ENCODE assay signal across 16 cellular contexts in genomic region chr11:27467181-27467913, GRCh38. TPM values are rescaled to one million over a fixed set of nuclear protein-coding genes. Genes with fewer than 3 reads are reported as not detected.
DNase-seq lines count a peak whose midpoint lies in the region; ATAC-seq, FAIRE-seq and TF ChIP-seq lines count a peak whose summit lies in the region.
"Had no signal": no experiment of that assay in that cellular context is flagged by ENCODE, and none has a peak within 500 bp of the region (broad histone marks: within the 10 kb centered on the region; RNA-seq: fewer than 3 reads in every experiment).

No MANE protein-coding gene starts in this region.

- FAIRE-seq in HepG2 (lab: Jason Lieb, UNC), result peak; percentile 61

- no peak for TF ChIP-seq CTCF in HepG2 (CRISPR knock-in tag; IDR thresholded peaks at IDR 0.05)
- no peak for TF ChIP-seq CTCF in sigmoid colon (IDR thresholded peaks at IDR 0.05)
- no peak for TF ChIP-seq CTCF in chondrocyte (IDR thresholded peaks at IDR 0.05)

- TF ChIP-seq POLR2A in HepG2 (IDR thresholded peaks at IDR 0.05; ENCODE audit: insufficient read depth in 1 of 2, low read depth in 2 of 2, low read length in 2 of 2) (0 out of 4 replicates have a peak, but pooled peaks of 1 of the 2 experiments have one; percentile 18), sigmoid colon (IDR thresholded peaks at IDR 0.05) (no peak)

- in situ Hi-C loops in HepG2 (cut with HindIII; ENCODE audit: extremely low pct_ligation_motif_present, low pct_unique_long_range_greater_than_20kb), result loop anchor here (5.0 kb wide), 1 partner anchor 70 kb away; no protein-coding TSS in a partner anchor

- H3K36me3 ChIP-seq in HepG2 (replicated peaks in 1 of 2; ENCODE audit: control insufficient read depth in 1 of 2, insufficient read depth in 2 of 2, low read length in 2 of 2) (peaks cover 0 to 1% of the 10 kb centered on the region in 2 experiments; a peak in 1 of 5 replicates), sigmoid colon (no peaks in the 10 kb centered on the region)
- H3K36me3 ChIP-seq: heart left ventricle had no signal

- H3K4me1 ChIP-seq in HepG2 (ENCODE audit: insufficient read depth, low read length) (peaks cover 66% of the 10 kb centered on the region), sigmoid colon (peaks cover 0 to 76% (median 68%) of the 10 kb centered on the region in 4 donors)

- H3K9me3 ChIP-seq in HepG2 (ENCODE audit: low read length), result no peaks in the 10 kb centered on the region
- H3K9me3 ChIP-seq in sigmoid colon, result no peaks in the 10 kb centered on the region
- H3K9me3 ChIP-seq: heart left ventricle had no signal

- BruUV-seq in HepG2 (replicated peaks; lab: Mats Ljungman, UMichigan), result no TSS peak

- peaks cover 97% of the 10 kb centered on the region for H3K79me2 ChIP-seq in HepG2 (ENCODE audit: insufficient read depth, low read length)

- no peaks in the 10 kb centered on the region for H3K36me3 Mint-ChIP-seq in activated T-cell treated with anti-CD3 and anti-CD28 coated beads, Interleukin-2, amount 50 U/mL, for 4 hours (ENCODE audit: insufficient read depth)
- no peaks in the 10 kb centered on the region for H3K36me3 Mint-ChIP-seq in chondrocyte (ENCODE audit: low read depth)
- H3K36me3 Mint-ChIP-seq: IgD-negative memory B cell had no signal

- intact Hi-C loops in HepG2 (cut with micrococcal nuclease; ENCODE audit: unreplicated experiment) (loop anchor here (2.0 kb wide), 1 partner anchor 73 kb away; no protein-coding TSS in a partner anchor), sigmoid colon (cut with DNase I) (no loop called here)

- no peak overlapping the region for H2AFZ ChIP-seq in HepG2 (ENCODE audit: low read length)

- peaks cover 8% of the 10 kb centered on the region for H4K20me1 ChIP-seq in HepG2 (ENCODE audit: insufficient read depth, low read length)

- H3K4me1 Mint-ChIP-seq in activated T-cell treated with anti-CD3 and anti-CD28 coated beads, Interleukin-2, amount 50 U/mL, for 4 hours (ENCODE audit: low read depth), result peaks cover 7% of the 10 kb centered on the region
- H3K4me1 Mint-ChIP-seq in chondrocyte (ENCODE audit: low read depth), result peaks cover 78% of the 10 kb centered on the region

- WGBS in HepG2 (ENCODE audit: low lambda C conversion rate), result 42% methylated on average over 13 of the region's 13 CpGs
- 53 to 85% methylated on average over 13 of the region's 13 CpGs for WGBS in sigmoid colon, 2 donors

- peaks cover 14% of the 10 kb centered on the region for H3K27me3 Mint-ChIP-seq in activated T-cell treated with anti-CD3 and anti-CD28 coated beads, Interleukin-2, amount 50 U/mL, for 4 hours (ENCODE audit: low read depth)
- no peaks in the 10 kb centered on the region for H3K27me3 Mint-ChIP-seq in chondrocyte (ENCODE audit: low read depth)

- no peak overlapping the region for H3K27ac Mint-ChIP-seq in chondrocyte (ENCODE audit: unreplicated experiment)
- H3K27ac Mint-ChIP-seq: activated CD8-positive, alpha-beta T cell treated with anti-CD3 and anti-CD28 coated beads, Interleukin-2, amount 10 ng/mL, durations not matched to agents 7 days and 5 days; IgD-negative memory B cell; stimulated activated naive CD8-positive, alpha-beta T cell treated with anti-CD3 and anti-CD28 coated beads, Interleukin-15, amount 100 ng/mL, for 72 hours had no signal

- TF ChIP-seq RAD21 in HepG2 (CRISPR knock-in tag; IDR thresholded peaks at IDR 0.05), result no peak

- peak overlapping the region; percentile 28 for H3K27ac ChIP-seq in caudate nucleus (ENCODE audit: low read depth, low read length)
- H3K27ac ChIP-seq in HepG2 (ENCODE audit: extremely low read length, insufficient read depth, low read length), result peak overlapping the region; percentile 90
- peak overlapping the region; percentile 1 to 96 (median 66) for H3K27ac ChIP-seq in sigmoid colon
- H3K27ac ChIP-seq: coronary artery had no signal

- H3K4me2 ChIP-seq in HepG2 (ENCODE audit: low read depth, low read length), result peak overlapping the region; percentile 85

- H3K4me3 ChIP-seq in HepG2 (replicated peaks in 1 of 3; ENCODE audit: insufficient read depth in 1 of 3, low read depth in 2 of 3, low read length in 3 of 3) (peak overlapping the region; percentile 64 to 92 (median 85); a peak in 5 of 6 replicates), sigmoid colon (no peak overlapping the region)
- H3K4me3 ChIP-seq: coronary artery had no signal

- peak overlapping the region; percentile 90 for H3K9ac ChIP-seq in HepG2 (ENCODE audit: insufficient read depth, low read depth, low read length)

- no peak overlapping the region for H3K4me3 Mint-ChIP-seq in activated T-cell treated with anti-CD3 and anti-CD28 coated beads, Interleukin-2, amount 50 U/mL, for 4 hours
- no peak overlapping the region for H3K4me3 Mint-ChIP-seq in chondrocyte (ENCODE audit: unreplicated experiment)
- H3K4me3 Mint-ChIP-seq: activated CD8-positive, alpha-beta T cell treated with anti-CD3 and anti-CD28 coated beads, Interleukin-2, amount 10 ng/mL, durations not matched to agents 7 days and 5 days; IgD-negative memory B cell; stimulated activated naive CD8-positive, alpha-beta T cell treated with anti-CD3 and anti-CD28 coated beads, Interleukin-15, amount 100 ng/mL, for 72 hours had no signal

- peak; percentile 41; the same call in 2 of the 3 replicates for ATAC-seq in HepG2
- no peak for ATAC-seq in activated T-cell treated with anti-CD3 and anti-CD28 coated beads, Interleukin-2, amount 50 U/mL, for 4 hours
- ATAC-seq: activated CD8-positive, alpha-beta T cell treated with anti-CD3 and anti-CD28 coated beads, Interleukin-2, amount 10 ng/mL, durations not matched to agents 7 days and 5 days; heart left ventricle; stimulated activated naive CD8-positive, alpha-beta T cell treated with anti-CD3 and anti-CD28 coated beads, Interleukin-15, amount 100 ng/mL, for 72 hours had no signal

- H3K27me3 ChIP-seq in HepG2 (ENCODE audit: control insufficient read depth in 1 of 2, insufficient read depth in 2 of 2, low read length in 2 of 2) (no peaks in the 10 kb centered on the region; a peak in 1 of 5 replicates), sigmoid colon (no peaks in the 10 kb centered on the region)
- H3K27me3 ChIP-seq: heart left ventricle had no signal

- TF ChIP-seq EP300 in HepG2 (IDR thresholded peaks at IDR 0.05; ENCODE audit: low read depth in 2 of 2, low read length in 2 of 2) (peak in 1 of 2 experiments; percentile 58; a peak in 2 of 4 replicates), HepG2 (CRISPR knock-in tag; IDR thresholded peaks at IDR 0.05; ENCODE audit: borderline replicate concordance) (no peak), sigmoid colon (IDR thresholded peaks at IDR 0.05) (no peak)

- H3K9me3 Mint-ChIP-seq in activated T-cell treated with anti-CD3 and anti-CD28 coated beads, Interleukin-2, amount 50 U/mL, for 4 hours, result no peaks in the 10 kb centered on the region
- H3K9me3 Mint-ChIP-seq in chondrocyte (ENCODE audit: low read depth), result no peaks in the 10 kb centered on the region
- H3K9me3 Mint-ChIP-seq: IgD-negative memory B cell; stimulated activated naive CD8-positive, alpha-beta T cell treated with anti-CD3 and anti-CD28 coated beads, Interleukin-15, amount 100 ng/mL, for 72 hours had no signal

- DNase-seq in HT-29 (ENCODE audit: low spot score), result peak; percentile 35
- DNase-seq in caudate nucleus (lab: John Stamatoyannopoulos, UW), result no peak
- peak; percentile 86 for DNase-seq in HepG2 (ENCODE audit: low spot score)
- no peak for DNase-seq in sigmoid colon
- no peak for DNase-seq in activated T-cell treated with anti-CD3 and anti-CD28 coated beads, Interleukin-2, amount 50 U/mL, for 4 hours
- no peak for DNase-seq in NCI-H524 (lab: John Stamatoyannopoulos, UW)
- DNase-seq in chondrocyte (ENCODE audit: low spot score), result no peak
- no peak for DNase-seq in amygdala (lab: John Stamatoyannopoulos, UW)
- DNase-seq: activated CD8-positive, alpha-beta T cell treated with anti-CD3 and anti-CD28 coated beads, Interleukin-2, amount 10 ng/mL, durations not matched to agents 7 days and 5 days; heart left ventricle; left cardiac atrium; NCI-H2081 treated with DMSO at 0.1 percent for 48 hours; NCI-H526; stimulated activated naive CD8-positive, alpha-beta T cell treated with anti-CD3 and anti-CD28 coated beads, Interleukin-15, amount 100 ng/mL, for 72 hours had no signal

- POLR2A ChIA-PET in HepG2 (lab: Yijun Ruan, JAX), result interaction anchor here (1.1 to 1.2 kb wide), 2 partner anchors 44 to 92 kb away, joined by 3 to 4 read pairs; no protein-coding TSS in a partner anchor

- CTCF ChIA-PET in HepG2 (lab: Yijun Ruan, JAX; ENCODE audit: low intra/inter-chr PET ratio, low total read pairs), result no interaction called here

RNA-seq across cellular contexts. Expression of gene LGR4, which starts 5.2 kb away (rescaled TPM):
- 41.7 and 41.9 TPM in 2 replicates for total RNA-seq in HT-29 (2014; rRNA removed; shearing (Covaris generic))
- 51.4 and 68.7 TPM in 2 replicates for total RNA-seq in HepG2 (2016; rRNA removed; fragmentation: Illumina TruSeq; extraction: Trizol)
- total RNA-seq in HepG2 (2016; cell fraction: cytosol; rRNA removed; fragmentation: Illumina TruSeq; extraction: Trizol; ENCODE audit: low read depth), result 8.1 and 10.5 TPM in 2 replicates
- 51.6 and 65.3 TPM in 2 replicates for total RNA-seq in HepG2 (2016; cell fraction: insoluble cytoplasmic fraction; rRNA removed; fragmentation: Illumina TruSeq; extraction: Trizol)
- 23.6 and 26.4 TPM in 2 replicates for total RNA-seq in HepG2 (2016; cell fraction: membrane; rRNA removed; fragmentation: Illumina TruSeq; extraction: Trizol)
- 111 and 112 TPM in 2 replicates for total RNA-seq in HepG2 (2016; cell fraction: nucleus; rRNA removed; fragmentation: Illumina TruSeq; extraction: Trizol)
- polyA plus RNA-seq in HepG2 (2011; rRNA removed), result 42.1 and 43.8 TPM in 2 replicates
- polyA plus RNA-seq in HepG2 (2011; cell fraction: cytosol; rRNA removed), result 21.7 and 35.6 TPM in 2 replicates
- 35.4 and 41.4 TPM in 2 replicates for polyA plus RNA-seq in HepG2 (2011; cell fraction: nucleus; rRNA removed)
- 45.1 and 63.2 TPM in 2 replicates for polyA plus RNA-seq in HepG2 (2012)
- polyA plus RNA-seq in HepG2 (2016; cell fraction: cytosol; fragmentation: Illumina TruSeq; extraction: Trizol; ENCODE audit: low read depth), result 1.6 TPM in 2 replicates
- 39.9 and 43.3 TPM in 2 replicates for polyA plus RNA-seq in HepG2 (2016; cell fraction: insoluble cytoplasmic fraction; fragmentation: Illumina TruSeq; extraction: Trizol; ENCODE audit: low read depth)
- 7.6 and 7.9 TPM in 2 replicates for polyA plus RNA-seq in HepG2 (2016; cell fraction: membrane; fragmentation: Illumina TruSeq; extraction: Trizol; ENCODE audit: low read depth)
- 106 and 117 TPM in 2 replicates for polyA plus RNA-seq in HepG2 (2016; cell fraction: nucleus; fragmentation: Illumina TruSeq; extraction: Trizol; ENCODE audit: insufficient read depth, low read depth)
- 187 and 243 TPM in 2 replicates for polyA minus RNA-seq in HepG2 (2011; rRNA and poly(A)+ RNA removed; ENCODE audit: low replicate concordance)
- 60.2 and 70.2 TPM in 2 replicates for polyA minus RNA-seq in HepG2 (2011; cell fraction: cytosol; rRNA and poly(A)+ RNA removed)
- 201 and 210 TPM in 2 replicates for polyA minus RNA-seq in HepG2 (2011; cell fraction: nucleus; rRNA and poly(A)+ RNA removed)
- 10 to 100 TPM; 29.9 to 44.3 (median 38.6) TPM for total RNA-seq in sigmoid colon
- 10 to 100 TPM; 11.3 to 23.5 (median 12.6) TPM for polyA plus RNA-seq in sigmoid colon
- total RNA-seq in activated T-cell treated with anti-CD3 and anti-CD28 coated beads, Interleukin-2, amount 50 U/mL, for 4 hours, result under 1 TPM; 0.21 to 0.61 (median 0.57) TPM
- 34.2 to 69.6 TPM (median 36.2 TPM) in 3 replicates for total RNA-seq in chondrocyte

RNA-seq across cellular contexts. Expression of gene LIN7C, which starts 39.2 kb away (rescaled TPM):
- 26.0 and 31.7 TPM in 2 replicates for total RNA-seq in HT-29 (2014; rRNA removed; shearing (Covaris generic))
- total RNA-seq in HepG2 (2016; rRNA removed; fragmentation: Illumina TruSeq; extraction: Trizol), result 37.2 and 65.8 TPM in 2 replicates
- 2.5 and 2.7 TPM in 2 replicates for total RNA-seq in HepG2 (2016; cell fraction: cytosol; rRNA removed; fragmentation: Illumina TruSeq; extraction: Trizol; ENCODE audit: low read depth)
- total RNA-seq in HepG2 (2016; cell fraction: insoluble cytoplasmic fraction; rRNA removed; fragmentation: Illumina TruSeq; extraction: Trizol), result 38.6 and 65.0 TPM in 2 replicates
- total RNA-seq in HepG2 (2016; cell fraction: membrane; rRNA removed; fragmentation: Illumina TruSeq; extraction: Trizol), result 15.9 and 19.0 TPM in 2 replicates
- 24.0 and 25.6 TPM in 2 replicates for total RNA-seq in HepG2 (2016; cell fraction: nucleus; rRNA removed; fragmentation: Illumina TruSeq; extraction: Trizol)
- 12.7 and 14.8 TPM in 2 replicates for polyA plus RNA-seq in HepG2 (2011; rRNA removed)
- 7.8 and 14.4 TPM in 2 replicates for polyA plus RNA-seq in HepG2 (2011; cell fraction: cytosol; rRNA removed)
- 4.2 and 7.4 TPM in 2 replicates for polyA plus RNA-seq in HepG2 (2011; cell fraction: nucleus; rRNA removed)
- polyA plus RNA-seq in HepG2 (2012), result 10.3 and 13.4 TPM in 2 replicates
- polyA plus RNA-seq in HepG2 (2016; cell fraction: cytosol; fragmentation: Illumina TruSeq; extraction: Trizol; ENCODE audit: low read depth), result 0.89 and 0.90 TPM in 2 replicates
- polyA plus RNA-seq in HepG2 (2016; cell fraction: insoluble cytoplasmic fraction; fragmentation: Illumina TruSeq; extraction: Trizol; ENCODE audit: low read depth), result 27.1 and 30.5 TPM in 2 replicates
- 4.4 and 4.8 TPM in 2 replicates for polyA plus RNA-seq in HepG2 (2016; cell fraction: membrane; fragmentation: Illumina TruSeq; extraction: Trizol; ENCODE audit: low read depth)
- polyA plus RNA-seq in HepG2 (2016; cell fraction: nucleus; fragmentation: Illumina TruSeq; extraction: Trizol; ENCODE audit: insufficient read depth, low read depth), result 17.5 and 19.5 TPM in 2 replicates
- 6.7 and 16.3 TPM in 2 replicates for polyA minus RNA-seq in HepG2 (2011; rRNA and poly(A)+ RNA removed; ENCODE audit: low replicate concordance)
- polyA minus RNA-seq in HepG2 (2011; cell fraction: cytosol; rRNA and poly(A)+ RNA removed), result 18.3 and 20.3 TPM in 2 replicates
- polyA minus RNA-seq in HepG2 (2011; cell fraction: nucleus; rRNA and poly(A)+ RNA removed), result 29.6 and 31.1 TPM in 2 replicates
- 10 to 100 TPM; 34.3 to 53.3 (median 48.9) TPM for total RNA-seq in sigmoid colon
- 10 to 100 TPM in 2 of 3 donors, 1 to 10 TPM in 1; 9.0 to 13.4 (median 12.1) TPM for polyA plus RNA-seq in sigmoid colon
- total RNA-seq in activated T-cell treated with anti-CD3 and anti-CD28 coated beads, Interleukin-2, amount 50 U/mL, for 4 hours, result 10 to 100 TPM; 41.0 to 51.4 (median 44.4) TPM
- 18.1 to 20.4 TPM (median 18.6 TPM) in 3 replicates for total RNA-seq in chondrocyte

Comparison
In these comparisons a context has a peak if more than half of its experiments do, and no peak if none do; other contexts are left out.
1. DNase-seq: peak in HT-29 (single experiment) and HepG2 (single experiment); none in caudate nucleus (0 of 61), sigmoid colon (single experiment), activated T-cell treated with anti-CD3 and anti-CD28 coated beads, Interleukin-2, amount 50 U/mL, for 4 hours (single experiment), NCI-H524 (0 of 2), chondrocyte (single experiment) and amygdala (0 of 56).
2. H3K27ac ChIP-seq: peak in every context shown above with its lines; median percentile 90 in HepG2; 66 in sigmoid colon; 28 in caudate nucleus.
3. H3K4me3 ChIP-seq: peak in HepG2 (3 of 3); none in sigmoid colon (0 of 4).
4. RNA of gene LGR4, which starts 5.2 kb away (total RNA-seq): 8.1 to 112 TPM in HepG2, 41.7 to 41.9 TPM in HT-29, 29.9 to 44.3 TPM in sigmoid colon and 34.2 to 69.6 TPM in chondrocyte; 0.21 to 0.61 TPM in activated T-cell treated with anti-CD3 and anti-CD28 coated beads, Interleukin-2, amount 50 U/mL, for 4 hours; every median in the first group is over 4 times any median in the second.